ENCODE assay signal across 1 cellular context in the genomic region with DNA sequence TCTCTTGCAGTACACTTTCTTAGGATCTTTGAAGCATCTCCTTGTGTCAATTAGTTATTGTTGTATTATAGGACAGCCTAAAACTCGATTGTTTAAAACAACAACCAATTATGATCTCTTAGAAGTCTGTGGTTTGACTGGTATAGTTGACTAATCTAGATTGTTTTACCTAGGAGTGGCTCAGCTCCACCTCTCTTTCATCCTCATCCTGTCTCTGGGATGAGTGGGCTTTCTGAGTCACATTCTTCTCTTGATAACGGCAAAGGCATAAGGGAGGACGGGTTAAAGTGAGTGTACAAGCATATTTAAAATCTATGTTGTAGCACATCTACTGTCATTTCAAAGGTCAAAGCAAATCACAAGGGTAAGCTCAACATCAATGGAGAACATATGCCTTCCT.
TF ChIP-seq lines count a peak whose summit lies in the region.

No MANE protein-coding gene starts in this region.

TF ChIP-seq in SK-N-SH, 30 proteins besides CTCF, POLR2A, EP300 and RAD21 (continued from another document):
- TF ChIP-seq, protein P1, sequence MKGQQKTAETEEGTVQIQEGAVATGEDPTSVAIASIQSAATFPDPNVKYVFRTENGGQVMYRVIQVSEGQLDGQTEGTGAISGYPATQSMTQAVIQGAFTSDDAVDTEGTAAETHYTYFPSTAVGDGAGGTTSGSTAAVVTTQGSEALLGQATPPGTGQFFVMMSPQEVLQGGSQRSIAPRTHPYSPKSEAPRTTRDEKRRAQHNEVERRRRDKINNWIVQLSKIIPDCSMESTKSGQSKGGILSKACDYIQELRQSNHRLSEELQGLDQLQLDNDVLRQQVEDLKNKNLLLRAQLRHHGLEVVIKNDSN (IDR thresholded peaks at IDR 0.05; ENCODE audit: borderline replicate concordance, low read depth): no peak
- TF ChIP-seq, protein P2, sequence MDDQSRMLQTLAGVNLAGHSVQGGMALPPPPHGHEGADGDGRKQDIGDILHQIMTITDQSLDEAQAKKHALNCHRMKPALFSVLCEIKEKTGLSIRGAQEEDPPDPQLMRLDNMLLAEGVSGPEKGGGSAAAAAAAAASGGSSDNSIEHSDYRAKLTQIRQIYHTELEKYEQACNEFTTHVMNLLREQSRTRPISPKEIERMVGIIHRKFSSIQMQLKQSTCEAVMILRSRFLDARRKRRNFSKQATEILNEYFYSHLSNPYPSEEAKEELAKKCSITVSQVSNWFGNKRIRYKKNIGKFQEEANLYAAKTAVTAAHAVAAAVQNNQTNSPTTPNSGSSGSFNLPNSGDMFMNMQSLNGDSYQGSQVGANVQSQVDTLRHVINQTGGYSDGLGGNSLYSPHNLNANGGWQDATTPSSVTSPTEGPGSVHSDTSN (IDR thresholded peaks at IDR 0.05): no peak
- no peak for TF ChIP-seq YY1 (IDR thresholded peaks at IDR 0.05; ENCODE audit: low read depth)
